In the genomic region with DNA sequence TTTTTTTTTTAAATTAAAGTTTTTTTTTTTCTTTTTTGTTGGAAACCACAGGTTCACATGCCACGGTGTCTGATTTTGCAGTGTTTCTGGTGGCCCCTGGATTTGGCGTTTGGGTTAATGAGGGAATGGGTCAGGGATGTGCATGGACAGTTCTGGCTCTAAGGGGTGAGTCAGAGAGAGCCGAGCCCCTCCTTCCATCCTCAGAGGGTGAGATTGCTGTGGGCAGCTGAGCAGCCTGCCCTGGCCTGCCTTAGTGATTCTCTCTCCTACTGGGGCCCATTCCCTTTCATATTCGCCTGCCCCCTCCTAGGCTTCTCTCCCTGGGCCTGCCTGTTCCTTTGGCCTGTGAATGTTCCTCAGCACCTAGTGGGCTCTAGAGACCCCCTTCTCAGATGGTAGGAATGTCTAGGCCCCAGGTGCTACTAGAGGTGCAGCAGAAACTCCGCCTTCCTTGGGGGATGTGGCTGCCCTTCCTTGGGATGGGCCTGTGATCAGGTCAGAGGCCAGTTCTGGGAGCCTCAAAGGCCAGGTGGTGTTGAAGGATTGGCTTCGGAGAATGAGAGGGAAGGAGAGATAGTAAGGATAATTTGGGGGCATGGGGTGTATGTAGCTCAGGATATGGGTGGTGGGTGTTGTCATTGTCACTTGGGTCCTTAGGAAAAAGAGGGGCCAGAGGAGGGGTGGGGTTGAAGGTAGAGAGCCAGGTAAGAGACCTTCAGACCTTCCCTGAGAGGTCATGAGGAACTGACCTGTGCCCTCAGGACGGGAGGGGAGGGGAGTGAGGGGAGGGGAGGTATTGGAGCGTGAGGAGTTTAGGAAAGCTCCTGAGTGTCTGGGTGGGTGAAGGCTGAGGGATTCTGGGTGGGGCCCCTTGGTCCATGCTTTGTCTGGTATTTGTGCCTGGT, we compare ENCODE assay signal across 9 cellular contexts. TPM values are rescaled to one million over a fixed set of nuclear protein-coding genes. Genes with fewer than 3 reads are reported as not detected.
DNase-seq lines count a peak whose midpoint lies in the region; ATAC-seq and TF ChIP-seq lines count a peak whose summit lies in the region.
"Had no signal": no experiment of that assay in that cellular context is flagged by ENCODE, and none has a peak within 500 bp of the region (broad histone marks: within the 10 kb centered on the region; RNA-seq: fewer than 3 reads in every experiment).

No MANE protein-coding gene starts in this region.

- H3K27ac ChIP-seq in SJSA1 (peak overlapping the region; percentile 56), epithelial cell of prostate (peak overlapping the region; percentile 99), psoas muscle (peak overlapping the region; percentile 23)
- H3K27ac ChIP-seq: ascending aorta had no signal

- intact Hi-C loops in psoas muscle (cut with DNase I): no loop called here

- H3K9me3 ChIP-seq in SJSA1 (replicated peaks) (no peaks in the 10 kb centered on the region), psoas muscle (peaks cover 11% of the 10 kb centered on the region)

- no peak overlapping the region for H3K4me3 ChIP-seq in SJSA1
- H3K4me3 ChIP-seq in psoas muscle: no peak overlapping the region
- H3K4me3 ChIP-seq: ascending aorta had no signal

- ATAC-seq in psoas muscle (no peak), HG03469 (IDR thresholded peaks at IDR 0.05; ENCODE audit: unreplicated experiment) (no peak)

- H3K4me1 ChIP-seq in SJSA1 (replicated peaks) (peaks cover 81% of the 10 kb centered on the region), psoas muscle (peaks cover 20% of the 10 kb centered on the region)
- H3K4me1 ChIP-seq: ascending aorta had no signal

- H3K27me3 ChIP-seq in SJSA1 (replicated peaks) (no peaks in the 10 kb centered on the region), psoas muscle (ENCODE audit: insufficient read depth in 3 of 3, low read length in 2 of 3) (no peaks in the 10 kb centered on the region)
- H3K27me3 ChIP-seq: ascending aorta had no signal

- no peak for TF ChIP-seq CTCF in psoas muscle (IDR thresholded peaks at IDR 0.05)

- WGBS in psoas muscle, 3 donors: 74 to 82% (median 81%) methylated on average over 8 of the region's 8 CpGs

- H3K36me3 ChIP-seq in SJSA1 (peaks cover 64% of the 10 kb centered on the region), psoas muscle (ENCODE audit: insufficient read depth in 1 of 2, low read depth in 1 of 2) (peaks cover 0 to 12% of the 10 kb centered on the region in 2 donors)

- peak; percentile 46 for DNase-seq in EH (ENCODE audit: low read depth)
- no peak for DNase-seq in SJSA1 (ENCODE audit: low read depth in 1 of 2, low spot score in 2 of 2)
- DNase-seq in epithelial cell of prostate (ENCODE audit: low read depth, low spot score): no peak
- no peak for DNase-seq in psoas muscle
- DNase-seq in NCI-H1417 (lab: John Stamatoyannopoulos, UW): no peak
- DNase-seq in NCI-H1930 (lab: John Stamatoyannopoulos, UW): no peak
- DNase-seq in stimulated activated CD4-positive, alpha-beta T cell treated with anti-CD3 and anti-CD28 coated beads, Interleukin-4, amount 100 ng/mL, for 24 hours: no peak

RNA-seq across cellular contexts. Expression of a gene that starts 19.8 kb away (rescaled TPM):
- 60.8 and 65.8 TPM in 2 replicates for total RNA-seq in SJSA1 (2014; rRNA removed; shearing (Covaris generic))
- 10 to 100 TPM; 23.9 to 33.3 (median 25.7) TPM for total RNA-seq in psoas muscle
- polyA plus RNA-seq in psoas muscle: 10 to 100 TPM; 19.4 to 20.0 (median 19.6) TPM

Comparison
In these comparisons a context has a peak if more than half of its experiments do, and no peak if none do; other contexts are left out.
1. H3K27ac ChIP-seq: peak in every context shown above with its lines; median percentile 99 in epithelial cell of prostate; 56 in SJSA1; 23 in psoas muscle.